In genomic region chr5:139388198-139388821, GRCh38 we compare ENCODE assay signal across 1 cellular context.
TF ChIP-seq lines count a peak whose summit lies in the region.

No MANE protein-coding gene starts in this region.

TF ChIP-seq in GM23338, 12 proteins besides CTCF, POLR2A, EP300 and RAD21:
- TF ChIP-seq ZNF462 (CRISPR knock-in tag; IDR thresholded peaks at IDR 0.05) (no peak), STAT1 (IDR thresholded peaks at IDR 0.05; ENCODE audit: unreplicated experiment) (no peak), EZH2phosphoT487 (IDR thresholded peaks at IDR 0.05; ENCODE audit: unreplicated experiment) (no peak), POLR2AphosphoS5 (IDR thresholded peaks at IDR 0.05; ENCODE audit: low read depth) (no peak)
